ENCODE assay signal across 28 cellular contexts in the genomic region with DNA sequence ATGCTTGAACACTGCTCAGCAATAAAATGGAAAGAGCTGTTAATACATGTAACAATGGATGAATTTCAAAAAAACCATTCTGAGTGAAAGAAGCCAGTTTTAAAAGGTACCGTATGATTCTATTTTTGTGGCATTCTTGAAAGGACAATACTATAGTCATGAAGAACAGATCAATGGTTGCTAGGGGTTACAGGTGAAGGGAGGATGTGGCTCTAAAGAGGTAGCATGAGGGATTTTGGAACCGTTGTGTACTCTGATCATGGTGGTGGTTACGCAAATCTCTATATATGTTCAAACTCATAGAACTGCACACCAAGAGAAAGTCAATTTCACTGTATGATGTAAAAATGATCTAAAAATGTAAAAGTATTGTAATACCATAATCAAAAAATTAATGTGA. TPM values are rescaled to one million over a fixed set of nuclear protein-coding genes. Genes with fewer than 3 reads are reported as not detected.
DNase-seq lines count a peak whose midpoint lies in the region; ATAC-seq, FAIRE-seq and TF ChIP-seq lines count a peak whose summit lies in the region.
"Had no signal": no experiment of that assay in that cellular context is flagged by ENCODE, and none has a peak within 500 bp of the region (broad histone marks: within the 10 kb centered on the region; RNA-seq: fewer than 3 reads in every experiment).

No MANE protein-coding gene starts in this region.

- H3K9me3 ChIP-seq in K562 (replicated peaks; ENCODE audit: control insufficient read depth, insufficient read depth, low read depth, low read length): no peaks in the 10 kb centered on the region
- H3K9me3 ChIP-seq: A549, SK-N-SH had no signal

- H3K4me3 Mint-ChIP-seq in activated naive CD4-positive, alpha-beta T cell treated with anti-CD3 and anti-CD28 coated beads for 36 hours: no peak overlapping the region
- H3K4me3 Mint-ChIP-seq: CD8-positive, alpha-beta memory T cell had no signal

- no peaks in the 10 kb centered on the region for H4K20me1 ChIP-seq in K562 (replicated peaks; ENCODE audit: control insufficient read depth, insufficient read depth, low read length)

- no peaks in the 10 kb centered on the region for H3K27me3 Mint-ChIP-seq in activated naive CD4-positive, alpha-beta T cell treated with anti-CD3 and anti-CD28 coated beads for 36 hours (ENCODE audit: low read depth)

- H3K36me3 Mint-ChIP-seq in activated naive CD4-positive, alpha-beta T cell treated with anti-CD3 and anti-CD28 coated beads, Interleukin-2, amount 50 U/mL, for 72 hours: peaks cover 0 to 7% of the 10 kb centered on the region in 2 donors
- peaks cover 1% of the 10 kb centered on the region for H3K36me3 Mint-ChIP-seq in activated naive CD4-positive, alpha-beta T cell treated with anti-CD3 and anti-CD28 coated beads for 36 hours (ENCODE audit: low read depth)

- intact Hi-C loops in activated naive CD4-positive, alpha-beta T cell treated with anti-CD3 and anti-CD28 coated beads for 36 hours (cut with micrococcal nuclease): no loop called here
- intact Hi-C loops in K562 (cut with micrococcal nuclease): no loop called here

- H3K27ac ChIP-seq in K562 (ENCODE audit: extremely low read depth, low read depth, low read length) (no peak overlapping the region), coronary artery (no peak overlapping the region)
- H3K27ac ChIP-seq: A549 had no signal

- no peak for TF ChIP-seq POLR2A in K562 (conservative IDR thresholded peaks at IDR 0.05)
- TF ChIP-seq POLR2A in H54 (IDR thresholded peaks at IDR 0.05; ENCODE audit: low read depth, low read length): no peak

- no peak overlapping the region for H3K4me3 ChIP-seq in Jurkat, Clone E6-1 (ENCODE audit: low read length)
- H3K4me3 ChIP-seq in K562: no peak overlapping the region
- no peak overlapping the region for H3K4me3 ChIP-seq in coronary artery
- H3K4me3 ChIP-seq: A549 had no signal

- ATAC-seq in activated naive CD4-positive, alpha-beta T cell treated with anti-CD3 and anti-CD28 coated beads, Interleukin-2, amount 50 U/mL, for 72 hours: peak; percentile 58 to 63
- no peak for ATAC-seq in K562
- ATAC-seq: A549, PC-3 had no signal

- 94% methylated on average over 3 of the region's 3 CpGs for WGBS in K562 (ENCODE audit: insufficient coverage, low coverage, missing lambda C conversion rate)

- no peak for FAIRE-seq in K562 (lab: Jason Lieb, UNC)
- no peak for FAIRE-seq in H54 (lab: Jason Lieb, UNC)
- FAIRE-seq: A549, GM12892 had no signal

- no peak for TF ChIP-seq EP300 in K562 (IDR thresholded peaks at IDR 0.05; ENCODE audit: low read length)

- CTCF ChIA-PET in activated naive CD4-positive, alpha-beta T cell treated with anti-CD3 and anti-CD28 coated beads for 36 hours (lab: Charles Lee): no interaction called here
- CTCF ChIA-PET in K562 (lab: Yijun Ruan, JAX; ENCODE audit: low intra/inter-chr PET ratio): no interaction called here

- no TSS peak for BruUV-seq in K562 (replicated peaks; lab: Mats Ljungman, UMichigan)

- TF ChIP-seq RAD21 in K562 (CRISPR knock-in tag; conservative IDR thresholded peaks at IDR 0.05 in 1 of 2, IDR thresholded peaks at IDR 0.05 in 1 of 2): no peak

- no peak overlapping the region for H2AFZ ChIP-seq in K562 (ENCODE audit: low read depth, low read length)

- in situ Hi-C loops in K562 (cut with MboI): loop anchor here (25.0 kb wide), 1 partner anchor 794 kb away; no protein-coding TSS in a partner anchor

- no peaks in the 10 kb centered on the region for H3K9me1 ChIP-seq in K562 (ENCODE audit: control insufficient read depth, insufficient read depth, low read length)

- peaks cover 46% of the 10 kb centered on the region for H3K36me3 ChIP-seq in K562 (ENCODE audit: control insufficient read depth, insufficient read depth, low read length)

- no peak for TF ChIP-seq CTCF in K562 (IDR thresholded peaks at IDR 0.05 in 2 of 3, conservative IDR thresholded peaks at IDR 0.05 in 1 of 3; ENCODE audit: insufficient read depth in 2 of 3, low read depth in 1 of 3, low read length in 3 of 3)
- TF ChIP-seq CTCF in coronary artery (IDR thresholded peaks at IDR 0.05): no peak

- H3K27me3 ChIP-seq in K562 (ENCODE audit: control insufficient read depth in 2 of 2, insufficient read depth in 2 of 2, low read length in 2 of 2): no peaks in the 10 kb centered on the region

- H3K27ac Mint-ChIP-seq in activated naive CD4-positive, alpha-beta T cell treated with anti-CD3 and anti-CD28 coated beads, Interleukin-2, amount 50 U/mL, for 72 hours: no peak overlapping the region
- H3K27ac Mint-ChIP-seq in activated naive CD4-positive, alpha-beta T cell treated with anti-CD3 and anti-CD28 coated beads for 36 hours: no peak overlapping the region

- POLR2A ChIA-PET in K562 (lab: Yijun Ruan, JAX): no interaction called here

- H3K79me2 ChIP-seq in K562 (ENCODE audit: control insufficient read depth, insufficient read depth, low read length): no peaks in the 10 kb centered on the region

- H3K4me1 Mint-ChIP-seq in activated naive CD4-positive, alpha-beta T cell treated with anti-CD3 and anti-CD28 coated beads for 36 hours (ENCODE audit: low read depth): peaks cover 14% of the 10 kb centered on the region

- H3K4me1 ChIP-seq in K562 (replicated peaks in 1 of 2; ENCODE audit: control insufficient read depth in 2 of 2, insufficient read depth in 2 of 2, low read length in 2 of 2): no peaks in the 10 kb centered on the region

- H3K9me3 Mint-ChIP-seq in activated naive CD4-positive, alpha-beta T cell treated with anti-CD3 and anti-CD28 coated beads, Interleukin-2, amount 50 U/mL, for 72 hours: no peaks in the 10 kb centered on the region
- H3K9me3 Mint-ChIP-seq in activated naive CD4-positive, alpha-beta T cell treated with anti-CD3 and anti-CD28 coated beads for 36 hours: no peaks in the 10 kb centered on the region

- DNase-seq in activated naive CD4-positive, alpha-beta T cell treated with anti-CD3 and anti-CD28 coated beads, Interleukin-2, amount 50 U/mL, for 72 hours (ENCODE audit: low spot score in 2 of 2): no peak
- no peak for DNase-seq in activated naive CD4-positive, alpha-beta T cell treated with anti-CD3 and anti-CD28 coated beads for 36 hours
- DNase-seq in Jurkat, Clone E6-1 (ENCODE audit: low read depth, low spot score): peak; percentile 85
- DNase-seq in K562 (ENCODE audit: extremely low read depth in 1 of 4, low spot score in 3 of 4): no peak
- no peak for DNase-seq in coronary artery (ENCODE audit: low spot score)
- DNase-seq in H54 (ENCODE audit: insufficient read length, low spot score): no peak
- no peak for DNase-seq in Ammon's horn (ENCODE audit: low spot score)
- DNase-seq: AML-193; C1 segment of cervical spinal cord; DMS79 treated with DMSO at 0.1 percent for 48 hours; KBM-7; MV-4-11; NCI-H1105; NCI-H1436 treated with DMSO at 0.1 percent for 48 hours; NCI-H187 treated with DMSO at 0.1 percent for 48 hours; NCI-H446; NCI-H524 treated with DMSO at 0.1 percent for 48 hours; NCI-H774; NK-92 treated with Interleukin-12 subunit alpha and Interleukin-12 subunit beta, amount 100 ng/mL, for 24 hours; PC-3; SK-N-SH had no signal

- no peak overlapping the region for H3K9ac ChIP-seq in K562 (ENCODE audit: insufficient read depth in 1 of 2, low read depth in 2 of 2, low read length in 2 of 2)
- H3K9ac ChIP-seq: SK-N-SH had no signal

- no peak overlapping the region for H3K4me2 ChIP-seq in K562 (ENCODE audit: insufficient read depth, low read length)
- H3K4me2 ChIP-seq: A549, SK-N-SH had no signal

RNA-seq across cellular contexts. Expression of gene CTAG2, which starts 40.0 kb away (rescaled TPM):
- total RNA-seq in activated naive CD4-positive, alpha-beta T cell treated with anti-CD3 and anti-CD28 coated beads, Interleukin-2, amount 50 U/mL, for 72 hours: not detected
- not detected for total RNA-seq in activated naive CD4-positive, alpha-beta T cell treated with anti-CD3 and anti-CD28 coated beads for 36 hours
- polyA plus RNA-seq in Jurkat, Clone E6-1 (2012; ENCODE audit: insufficient read depth, insufficient read length): not detected
- total RNA-seq in K562 (2011; cell fraction: chromatin; rRNA removed; ENCODE audit: low replicate concordance): 0.46 and 5.7 TPM in 2 replicates
- total RNA-seq in K562 (2011; cell fraction: nucleolus; rRNA removed): 11.4 and 15.0 TPM in 2 replicates
- 4.5 and 7.5 TPM in 2 replicates for total RNA-seq in K562 (2011; cell fraction: nucleoplasm; rRNA removed)
- 63.0 and 68.5 TPM in 2 replicates for total RNA-seq in K562 (2014; rRNA removed)
- total RNA-seq in K562 (2014; rRNA removed; fragmentation: Illumina TruSeq; extraction: Trizol): 4.1 and 8.2 TPM in 2 replicates
- total RNA-seq in K562 (2015; rRNA removed; fragmentation: Illumina TruSeq; extraction: Trizol): 18.8 and 21.0 TPM in 2 replicates
- 36.0 and 38.0 TPM in 2 replicates for total RNA-seq in K562 (2021)
- polyA plus RNA-seq in K562 (2011; rRNA removed): 26.1 and 117 TPM in 2 replicates
- 120 and 146 TPM in 2 replicates for polyA plus RNA-seq in K562 (2011; cell fraction: cytosol; rRNA removed)
- polyA plus RNA-seq in K562 (2011; cell fraction: nucleus; rRNA removed): 36.9 and 90.9 TPM in 2 replicates
- polyA plus RNA-seq in K562 (2012): 23.1 and 25.2 TPM in 2 replicates
- 9.1 and 15.1 TPM in 2 replicates for polyA plus RNA-seq in K562 (2014; fragmentation: Illumina TruSeq; extraction: Trizol)
- 1 to 10 TPM; 1.7 to 2.1 TPM for polyA plus RNA-seq in K562 (2014; fragmentation: Nextera tagmentation; extraction: Ambion mirVana)
- 54.7 and 56.0 TPM in 2 replicates for polyA plus RNA-seq in K562 (2014; rRNA removed)
- 7.5 and 13.5 TPM in 2 replicates for polyA minus RNA-seq in K562 (2011; rRNA and poly(A)+ RNA removed)
- polyA minus RNA-seq in K562 (2011; cell fraction: cytosol; rRNA and poly(A)+ RNA removed): 22.1 and 70.0 TPM in 2 replicates
- polyA minus RNA-seq in K562 (2011; cell fraction: nucleus; rRNA and poly(A)+ RNA removed): 5.0 and 19.5 TPM in 2 replicates
- total RNA-seq: H4, HT-29, LHCN-M2, MCF 10A, PC-3 had no signal
- polyA plus RNA-seq: A549; CD8-positive, alpha-beta memory T cell had no signal

RNA-seq across cellular contexts. Expression of gene GAB3, which starts 57.5 kb away (rescaled TPM):
- 1 to 10 TPM; 3.3 to 4.0 TPM for total RNA-seq in activated naive CD4-positive, alpha-beta T cell treated with anti-CD3 and anti-CD28 coated beads, Interleukin-2, amount 50 U/mL, for 72 hours
- total RNA-seq in activated naive CD4-positive, alpha-beta T cell treated with anti-CD3 and anti-CD28 coated beads for 36 hours: 1 to 10 TPM; 1.0 to 1.4 TPM
- 2.8 TPM for polyA plus RNA-seq in Jurkat, Clone E6-1 (2012; ENCODE audit: insufficient read depth, insufficient read length)
- total RNA-seq in K562 (2011; cell fraction: chromatin; rRNA removed; ENCODE audit: low replicate concordance): 51.8 and 65.2 TPM in 2 replicates
- 18.2 and 24.6 TPM in 2 replicates for total RNA-seq in K562 (2011; cell fraction: nucleolus; rRNA removed)
- 34.5 and 48.9 TPM in 2 replicates for total RNA-seq in K562 (2011; cell fraction: nucleoplasm; rRNA removed)
- total RNA-seq in K562 (2014; rRNA removed) (19.8 and 20.7 TPM in 2 replicates), K562 (2014; rRNA removed; fragmentation: Illumina TruSeq; extraction: Trizol) (22.7 and 24.8 TPM in 2 replicates), K562 (2015; rRNA removed; fragmentation: Illumina TruSeq; extraction: Trizol) (16.1 TPM in 2 replicates), K562 (2021) (23.3 and 25.6 TPM in 2 replicates)
- polyA plus RNA-seq in K562 (2011; rRNA removed) (21.4 and 30.7 TPM in 2 replicates), K562 (2014; fragmentation: Illumina TruSeq; extraction: Trizol) (26.2 and 31.4 TPM in 2 replicates), K562 (2014; fragmentation: Nextera tagmentation; extraction: Ambion mirVana) (10 to 100 TPM; 19.3 to 20.1 TPM), K562 (2014; rRNA removed) (18.3 and 20.2 TPM in 2 replicates)
- polyA plus RNA-seq in K562 (2011; cell fraction: cytosol; rRNA removed): 16.3 and 21.7 TPM in 2 replicates
- polyA plus RNA-seq in K562 (2011; cell fraction: nucleus; rRNA removed): 86.0 and 94.1 TPM in 2 replicates
- 13.4 and 13.5 TPM in 2 replicates for polyA plus RNA-seq in K562 (2012)
- 28.3 and 33.3 TPM in 2 replicates for polyA minus RNA-seq in K562 (2011; rRNA and poly(A)+ RNA removed)
- 22.1 and 22.8 TPM in 2 replicates for polyA minus RNA-seq in K562 (2011; cell fraction: cytosol; rRNA and poly(A)+ RNA removed)
- 20.6 and 33.1 TPM in 2 replicates for polyA minus RNA-seq in K562 (2011; cell fraction: nucleus; rRNA and poly(A)+ RNA removed)
